7 cellular contexts compared by ENCODE assay signal in the genomic region with DNA sequence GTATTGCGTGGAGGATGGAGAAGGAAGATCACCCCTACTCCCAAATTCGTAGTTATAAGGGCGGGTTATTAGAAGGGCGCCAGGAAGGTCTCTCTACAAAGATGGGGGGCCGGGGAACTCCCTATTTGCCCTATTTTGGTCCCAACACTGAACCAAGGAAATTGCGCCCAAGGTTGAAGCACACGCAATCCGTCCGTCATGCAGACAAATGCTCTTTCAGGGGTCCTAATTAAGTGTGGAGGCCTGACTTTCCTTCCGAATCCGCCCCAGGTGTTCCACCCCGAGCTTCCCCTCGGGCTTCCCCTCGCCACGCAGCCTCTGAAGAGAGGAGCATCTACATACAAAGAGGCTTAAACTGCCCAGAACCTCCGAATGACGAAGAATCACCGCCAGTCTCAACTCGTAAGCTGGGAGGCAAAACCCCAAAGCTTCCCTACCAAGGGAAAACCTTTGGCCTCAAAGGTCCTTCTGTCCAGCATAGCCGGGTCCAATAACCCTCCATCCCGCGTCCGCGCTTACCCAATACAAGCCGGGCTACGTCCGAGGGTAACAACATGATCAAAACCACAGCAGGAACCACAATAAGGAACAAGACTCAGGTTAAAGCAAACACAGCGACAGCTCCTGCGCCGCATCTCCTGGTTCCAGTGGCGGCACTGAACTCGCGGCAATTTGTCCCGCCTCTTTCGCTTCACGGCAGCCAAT. TPM values are rescaled to one million over a fixed set of nuclear protein-coding genes. Genes with fewer than 3 reads are reported as not detected.
A peak's percentile ranks its signal among the peaks of the same experiment; 100 is the strongest.
DNase-seq lines count a peak whose midpoint lies in the region; ATAC-seq, FAIRE-seq and TF ChIP-seq lines count a peak whose summit lies in the region.

TSS of gene NPAT (minus strand) at position 658 of the 705 bp plus-strand sequence. CDS start at position 556, 102 bp downstream.

- TF ChIP-seq CTCF in retinal pigment epithelial cell (conservative IDR thresholded peaks at IDR 0.05; ENCODE audit: low read depth, low read length) = no peak

- H3K27me3 Mint-ChIP-seq in activated CD4-positive, alpha-beta T cell treated with anti-CD3 and anti-CD28 coated beads, Interleukin-2, amount 10 ng/mL, durations not matched to agents 7 days and 5 days = no peaks in the 10 kb centered on the region

- peaks cover 47% of the 10 kb centered on the region for H3K36me3 Mint-ChIP-seq in activated CD4-positive, alpha-beta T cell treated with anti-CD3 and anti-CD28 coated beads, Interleukin-2, amount 10 ng/mL, durations not matched to agents 7 days and 5 days (ENCODE audit: low read depth)

- no peak for DNase-seq in activated CD4-positive, alpha-beta T cell treated with anti-CD3 and anti-CD28 coated beads, Interleukin-2, amount 10 ng/mL, durations not matched to agents 7 days and 5 days
- no peak for DNase-seq in frontal cortex (ENCODE audit: low spot score in 2 of 2)
- DNase-seq in retinal pigment epithelial cell (ENCODE audit: low read depth) = no peak
- DNase-seq in DMS 273 (lab: John Stamatoyannopoulos, UW; ENCODE audit: unreplicated experiment) = no peak
- no peak for DNase-seq in kidney glomerular epithelial cell (lab: John Stamatoyannopoulos, UW)

- no peak within 1 kb of the TSS for H3K4me3 Mint-ChIP-seq in activated CD4-positive, alpha-beta T cell treated with anti-CD3 and anti-CD28 coated beads, Interleukin-2, amount 10 ng/mL, durations not matched to agents 7 days and 5 days

- POLR2A ChIA-PET in activated CD4-positive, alpha-beta T cell treated with anti-CD3 and anti-CD28 coated beads, Interleukin-2, amount 10 ng/mL, durations not matched to agents 7 days and 5 days (lab: Charles Lee) = interaction anchor here (0.7 to 1.0 kb wide), 2 partner anchors 15 to 269 kb away, joined by 3 read pairs; no protein-coding TSS in a partner anchor

- CTCF ChIA-PET in activated CD4-positive, alpha-beta T cell treated with anti-CD3 and anti-CD28 coated beads, Interleukin-2, amount 10 ng/mL, durations not matched to agents 7 days and 5 days (lab: Charles Lee) = interaction anchor here (0.7 to 3.7 kb wide), 8 partner anchors 9 to 425 kb away, joined by 3 to 21 read pairs (median 4); no protein-coding TSS in a partner anchor

- H3K4me1 Mint-ChIP-seq in activated CD4-positive, alpha-beta T cell treated with anti-CD3 and anti-CD28 coated beads, Interleukin-2, amount 10 ng/mL, durations not matched to agents 7 days and 5 days = peaks cover 38% of the 10 kb centered on the region

- FAIRE-seq in frontal cortex (lab: Jason Lieb, UNC) = no peak

- H3K4me3 ChIP-seq in retinal pigment epithelial cell (ENCODE audit: low read length) = peak within 1 kb of the TSS; percentile 96

- H3K9me3 Mint-ChIP-seq in activated CD4-positive, alpha-beta T cell treated with anti-CD3 and anti-CD28 coated beads, Interleukin-2, amount 10 ng/mL, durations not matched to agents 7 days and 5 days = no peaks in the 10 kb centered on the region

- TF ChIP-seq POLR2A in GM18505 (IDR thresholded peaks at IDR 0.05; ENCODE audit: borderline replicate concordance, extremely low read depth, insufficient read depth, insufficient read length) = peak; percentile 82

- H3K27ac Mint-ChIP-seq in activated CD4-positive, alpha-beta T cell treated with anti-CD3 and anti-CD28 coated beads, Interleukin-2, amount 10 ng/mL, durations not matched to agents 7 days and 5 days = no peak within 1 kb of the TSS

- no peak for ATAC-seq in GM18505 (IDR thresholded peaks at IDR 0.05; ENCODE audit: unreplicated experiment)
- peak; percentile 0 for ATAC-seq in HG02938 (IDR thresholded peaks at IDR 0.05; ENCODE audit: unreplicated experiment)

RNA-seq across cellular contexts. Expression of gene NPAT, which starts in this region (rescaled TPM):
- 10 to 100 TPM; 49.8 to 74.6 TPM for total RNA-seq in activated CD4-positive, alpha-beta T cell treated with anti-CD3 and anti-CD28 coated beads, Interleukin-2, amount 10 ng/mL, durations not matched to agents 7 days and 5 days
- 33.4 TPM for total RNA-seq in frontal cortex
